10 cellular contexts compared by ENCODE assay signal in the genomic region with DNA sequence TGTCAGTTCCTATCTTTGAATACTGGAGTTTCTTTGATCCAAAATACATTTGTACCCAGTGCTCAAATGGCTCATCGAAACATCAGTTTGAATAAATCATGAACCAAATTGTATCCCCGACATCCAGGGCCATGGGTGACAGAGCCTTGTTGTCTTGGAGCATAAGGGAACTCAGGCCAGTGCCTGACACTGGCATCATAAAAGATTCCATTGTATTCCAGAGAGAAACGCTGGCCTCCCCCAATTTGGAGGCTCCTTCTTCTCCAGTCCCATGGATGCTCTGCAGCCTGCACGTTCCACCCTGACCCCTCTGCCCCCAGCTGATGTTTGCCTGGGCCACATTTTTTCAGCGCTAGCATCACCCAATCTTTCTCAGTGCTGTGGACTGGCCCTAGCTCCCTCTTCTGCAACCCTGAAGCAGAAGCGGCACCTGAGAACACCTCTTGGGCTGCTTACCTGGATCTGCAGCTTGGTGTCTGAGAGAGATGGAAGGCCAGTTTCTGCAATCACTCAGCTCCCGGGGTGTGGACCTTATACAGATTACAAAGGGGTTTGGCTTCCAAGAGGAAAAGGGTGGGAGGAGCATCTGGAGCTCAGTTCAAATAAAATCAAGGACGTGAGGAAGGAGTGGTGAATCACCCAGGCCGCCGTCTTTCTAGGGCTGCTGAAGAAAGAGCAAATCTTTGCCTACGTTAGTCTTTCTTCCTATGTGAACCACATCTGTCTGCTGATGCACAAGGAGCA. TPM values are rescaled to one million over a fixed set of nuclear protein-coding genes. Genes with fewer than 3 reads are reported as not detected.
A peak's percentile ranks its signal among the peaks of the same experiment; 100 is the strongest.
DNase-seq lines count a peak whose midpoint lies in the region; ATAC-seq, FAIRE-seq and TF ChIP-seq lines count a peak whose summit lies in the region.
"Had no signal": no experiment of that assay in that cellular context is flagged by ENCODE, and none has a peak within 500 bp of the region (broad histone marks: within the 10 kb centered on the region; RNA-seq: fewer than 3 reads in every experiment).

TSS of gene RNASE1 (minus strand) at position 504 of the 744 bp plus-strand sequence. CDS start 776 bp downstream, outside the sequence.

- H3K36me3 ChIP-seq in HUES6 (ENCODE audit: control insufficient read depth, insufficient read depth, low read length) (no peaks in the 10 kb centered on the region; the same call in 1 of the 2 replicates), endothelial cell of umbilical vein (ENCODE audit: control insufficient read depth in 2 of 2, extremely low read depth in 1 of 2, insufficient read depth in 2 of 2, low read length in 2 of 2) (no peaks in the 10 kb centered on the region), stomach (no peaks in the 10 kb centered on the region)

- peaks cover 13% of the 10 kb centered on the region for H3K79me2 ChIP-seq in endothelial cell of umbilical vein (ENCODE audit: control insufficient read depth, insufficient read depth, low read length)

- DNase-seq in endothelial cell of umbilical vein (ENCODE audit: low read depth, low spot score) (peak; percentile 85), medulla oblongata (ENCODE audit: extremely low spot score) (peak; percentile 89), stomach (peak; percentile 71), NCI-H1092 treated with DMSO at 0.1 percent for 48 hours (lab: John Stamatoyannopoulos, UW) (no peak), SIG-M5 treated with dmso at 0.1 percent for 504 hours (lab: John Stamatoyannopoulos, UW; ENCODE audit: unreplicated experiment) (no peak), NAMALWA (ENCODE audit: low spot score) (no peak)
- DNase-seq: activated CD4-positive, CD25-positive, alpha-beta regulatory T cell treated with anti-CD3 and anti-CD28 coated beads, Interleukin-2, amount 50 U/mL, for 72 hours; stimulated activated CD4-positive, alpha-beta T cell treated with anti-CD3 and anti-CD28 coated beads, Interleukin-1b, Interleukin-23, amount 100 ng/mL, for 48 hours had no signal

- H3K4me2 ChIP-seq in endothelial cell of umbilical vein (ENCODE audit: insufficient read depth, low read length): peak within 1 kb of the TSS; percentile 95

- CTCF ChIA-PET in endothelial cell of umbilical vein (lab: Charles Lee): interaction anchor here (0.6 to 5.5 kb wide), 17 partner anchors 9 to 189 kb away, joined by 3 to 28 read pairs (median 5); partner anchors contain the start of gene RNASE6

- no peak for ATAC-seq in HG02981 (IDR thresholded peaks at IDR 0.05; ENCODE audit: unreplicated experiment)

- dilution Hi-C loops in endothelial cell of umbilical vein (cut with MboI; ENCODE audit: extremely low pct_ligation_motif_present, low sequenced_read_pairs): no loop called here

- peak; percentile 91 for FAIRE-seq in endothelial cell of umbilical vein (lab: Jason Lieb, UNC)

- H2AFZ ChIP-seq in endothelial cell of umbilical vein (ENCODE audit: low read depth, low read length): peak within 1 kb of the TSS; percentile 99

- TF ChIP-seq EP300 in stomach (IDR thresholded peaks at IDR 0.05): no peak

- BruUV-seq in endothelial cell of umbilical vein (replicated peaks; lab: Mats Ljungman, UMichigan): no TSS peak

- H3K27ac ChIP-seq in HUES6 (ENCODE audit: low read depth, low read length) (no peak within 1 kb of the TSS), endothelial cell of umbilical vein (ENCODE audit: insufficient read depth, low read depth, low read length) (peak within 1 kb of the TSS; percentile 76), stomach (peak within 1 kb of the TSS; percentile 73 to 86 (median 83))

- H3K9me3 ChIP-seq in HUES6 (ENCODE audit: control insufficient read depth, insufficient read depth, low read depth, low read length) (no peaks in the 10 kb centered on the region), endothelial cell of umbilical vein (replicated peaks; ENCODE audit: control insufficient read depth, insufficient read depth, low read length) (no peaks in the 10 kb centered on the region), stomach (no peaks in the 10 kb centered on the region)

- no peaks in the 10 kb centered on the region for H3K9me1 ChIP-seq in endothelial cell of umbilical vein (replicated peaks; ENCODE audit: control insufficient read depth, extremely low read depth, insufficient read depth, low read length)

- intact Hi-C loops in endothelial cell of umbilical vein (cut with micrococcal nuclease): loop anchor here (1.0 to 5.0 kb wide), 5 partner anchors 21 to 170 kb away; partner anchors contain the start of gene RNASE6
- intact Hi-C loops in stomach (cut with DNase I; ENCODE audit: low total_unique reads): no loop called here

- H3K4me3 ChIP-seq in HUES6 (ENCODE audit: low read depth, low read length) (no peak within 1 kb of the TSS), endothelial cell of umbilical vein (replicated peaks in 1 of 3; ENCODE audit: insufficient read depth in 1 of 3, low read depth in 1 of 3, low read length in 3 of 3) (peak within 1 kb of the TSS; percentile 50 to 87 (median 63)), stomach (peak within 1 kb of the TSS; percentile 36 to 50 (median 44))

- TF ChIP-seq CTCF in endothelial cell of umbilical vein (IDR thresholded peaks at IDR 0.05; ENCODE audit: extremely low read depth in 1 of 2, insufficient read depth in 1 of 2, low read depth in 1 of 2, low read length in 2 of 2) (no peak), stomach (IDR thresholded peaks at IDR 0.05) (no peak)

- WGBS in stomach, 5 donors: 25 to 37% (median 30%) methylated on average over 11 of the region's 11 CpGs

- POLR2A ChIA-PET in endothelial cell of umbilical vein (lab: Charles Lee): no interaction called here

- no peaks in the 10 kb centered on the region for H4K20me1 ChIP-seq in endothelial cell of umbilical vein (replicated peaks; ENCODE audit: control insufficient read depth, extremely low read depth, insufficient read depth, low read length)

- peak; percentile 51 for TF ChIP-seq POLR2A in endothelial cell of umbilical vein (IDR thresholded peaks at IDR 0.05; ENCODE audit: low read depth, low read length)
- no peak for TF ChIP-seq POLR2A in stomach (IDR thresholded peaks at IDR 0.05)

- H3K4me1 ChIP-seq in HUES6 (ENCODE audit: control insufficient read depth, insufficient read depth, low read length): peaks cover 53% of the 10 kb centered on the region
- peaks cover 46% of the 10 kb centered on the region for H3K4me1 ChIP-seq in endothelial cell of umbilical vein (ENCODE audit: control insufficient read depth, extremely low read depth, insufficient read depth, low read length)
- peaks cover 10 to 72% (median 29%) of the 10 kb centered on the region in 4 donors for H3K4me1 ChIP-seq in stomach

- H3K27me3 ChIP-seq in HUES6 (ENCODE audit: control insufficient read depth, insufficient read depth, low read length) (no peaks in the 10 kb centered on the region), endothelial cell of umbilical vein (ENCODE audit: control insufficient read depth in 2 of 2, insufficient read depth in 2 of 2, low read length in 2 of 2) (no peaks in the 10 kb centered on the region), stomach (no peaks in the 10 kb centered on the region)

- peak within 1 kb of the TSS; percentile 5 for H3K9ac ChIP-seq in HUES6 (ENCODE audit: low read length)
- peak within 1 kb of the TSS; percentile 67 for H3K9ac ChIP-seq in endothelial cell of umbilical vein (replicated peaks; ENCODE audit: extremely low read depth, insufficient read depth, low read length)

TF ChIP-seq in endothelial cell of umbilical vein, 7 proteins besides CTCF, POLR2A, EP300 and RAD21:
- peak; percentile 79 for TF ChIP-seq FOS (IDR thresholded peaks at IDR 0.05; ENCODE audit: borderline replicate concordance, insufficient read depth, low read length)
- TF ChIP-seq JUN (IDR thresholded peaks at IDR 0.05; ENCODE audit: borderline replicate concordance, insufficient read depth, insufficient read length, low read depth): peak; percentile 31
- no peak for TF ChIP-seq GATA2 (IDR thresholded peaks at IDR 0.05; ENCODE audit: insufficient read depth, insufficient read length, low read depth, low read length)
TF ChIP-seq in endothelial cell of umbilical vein: peak in this region for 2.

RNA-seq across cellular contexts. Expression of gene RNASE1, which starts in this region (rescaled TPM):
- total RNA-seq in endothelial cell of umbilical vein (182 and 216 TPM in 2 replicates), stomach (100 to 1,000 TPM in 4 of 5 donors, 10 to 100 TPM in 1; 51.6 to 604 (median 237) TPM)
- polyA plus RNA-seq in endothelial cell of umbilical vein (909 and 1,090 TPM in 2 replicates), stomach (100 to 1,000 TPM; 129 to 404 (median 237) TPM)
- 669 and 743 TPM in 2 replicates for polyA plus RNA-seq in endothelial cell of umbilical vein (2011; cell fraction: cytosol; rRNA removed)
- 138 and 187 TPM in 2 replicates for polyA plus RNA-seq in endothelial cell of umbilical vein (2011; cell fraction: nucleus; rRNA removed)
- 111 TPM in 2 replicates for polyA plus RNA-seq in endothelial cell of umbilical vein (2012)
- polyA minus RNA-seq in endothelial cell of umbilical vein: 628 and 752 TPM in 2 replicates
- not detected for polyA minus RNA-seq in endothelial cell of umbilical vein (2011; cell fraction: cytosol; rRNA and poly(A)+ RNA removed)
- 35.0 and 51.5 TPM in 2 replicates for polyA minus RNA-seq in endothelial cell of umbilical vein (2011; cell fraction: nucleus; rRNA and poly(A)+ RNA removed)

Comparison
In these comparisons a context has a peak if more than half of its experiments do, and no peak if none do; other contexts are left out.
1. DNase-seq: peak in endothelial cell of umbilical vein (single experiment), medulla oblongata (single experiment) and stomach (single experiment); none in NCI-H1092 treated with DMSO at 0.1 percent for 48 hours (single experiment), SIG-M5 treated with dmso at 0.1 percent for 504 hours (single experiment) and NAMALWA (single experiment).